In genomic region chr17:49361129-49361901, GRCh38 we compare ENCODE assay signal across 1 cellular context.
TF ChIP-seq lines count a peak whose summit lies in the region.

No MANE protein-coding gene starts in this region.

TF ChIP-seq in K562, 482 proteins besides CTCF, POLR2A, EP300 and RAD21 (continued from another document and continues in another):
- TF ChIP-seq SFPQ (IDR thresholded peaks at IDR 0.05; ENCODE audit: low read depth, low read length) (no peak), ZSCAN32 (CRISPR knock-in tag; IDR thresholded peaks at IDR 0.05) (no peak), ZNF436 (CRISPR knock-in tag; IDR thresholded peaks at IDR 0.05) (no peak), ZNF561 (CRISPR knock-in tag; conservative IDR thresholded peaks at IDR 0.05) (no peak), KAT7 (CRISPR knock-in tag; IDR thresholded peaks at IDR 0.05; ENCODE audit: borderline replicate concordance) (no peak), PML (IDR thresholded peaks at IDR 0.05; ENCODE audit: low read length) (no peak), ZKSCAN8 (CRISPR knock-in tag; IDR thresholded peaks at IDR 0.05) (no peak), MNT (conservative IDR thresholded peaks at IDR 0.05) (0 out of 4 replicates have a peak, but pooled peaks of 1 of the 2 experiments have one; percentile 34), CBFA2T2 (conservative IDR thresholded peaks at IDR 0.05) (peak; percentile 58), SRSF1 (IDR thresholded peaks at IDR 0.05; ENCODE audit: low read depth, low read length) (no peak), E4F1 (CRISPR knock-in tag; IDR thresholded peaks at IDR 0.05; ENCODE audit: borderline replicate concordance) (no peak), ZNF324 (CRISPR knock-in tag; IDR thresholded peaks at IDR 0.05) (0 out of 2 replicates have a peak, but pooled peaks have one; percentile 9), GATA2 (CRISPR knock-in tag; IDR thresholded peaks at IDR 0.05) (no peak), ZNF174 (CRISPR knock-in tag; IDR thresholded peaks at IDR 0.05) (no peak), ZNF239 (CRISPR knock-in tag; IDR thresholded peaks at IDR 0.05) (no peak), PTRF (tag; IDR thresholded peaks at IDR 0.05) (no peak), U2AF2 (optimal IDR thresholded peaks at IDR 0.05; ENCODE audit: low read depth, low read length) (no peak), STAT5B (CRISPR knock-in tag; IDR thresholded peaks at IDR 0.05) (no peak), SMARCA5 (IDR thresholded peaks at IDR 0.05) (no peak), CREB3 (tag; conservative IDR thresholded peaks at IDR 0.05; ENCODE audit: low read depth) (no peak), ZBTB2 (IDR thresholded peaks at IDR 0.05) (0 out of 2 replicates have a peak, but pooled peaks have one; percentile 55), FOXK2 (conservative IDR thresholded peaks at IDR 0.05 in 1 of 2, IDR thresholded peaks at IDR 0.05 in 1 of 2; ENCODE audit: low read depth in 2 of 2) (no peak), THAP12 (CRISPR knock-in tag; IDR thresholded peaks at IDR 0.05) (no peak), ZFP36 (IDR thresholded peaks at IDR 0.05; ENCODE audit: low read depth, low read length, partially characterized antibody) (no peak), PHF20 (IDR thresholded peaks at IDR 0.05; ENCODE audit: partially characterized antibody) (peak; percentile 32), TCF7L2 (IDR thresholded peaks at IDR 0.05; ENCODE audit: low read depth, low read length) (no peak), ZNF197 (CRISPR knock-in tag; IDR thresholded peaks at IDR 0.05; ENCODE audit: low read depth) (no peak), ARID4B (CRISPR knock-in tag; IDR thresholded peaks at IDR 0.05) (no peak), HDAC2 (IDR thresholded peaks at IDR 0.05) (peak; percentile 40; the same call in 1 of the 2 replicates), ATF4 (CRISPR knock-in tag; IDR thresholded peaks at IDR 0.05) (no peak), BCOR (IDR thresholded peaks at IDR 0.05) (peak; percentile 52; the same call in 1 of the 2 replicates), LEF1 (IDR thresholded peaks at IDR 0.05) (peak; percentile 34; the same call in 1 of the 2 replicates), HDAC3 (IDR thresholded peaks at IDR 0.05; ENCODE audit: borderline replicate concordance, partially characterized antibody) (no peak), GATAD2A (IDR thresholded peaks at IDR 0.05) (no peak; the same call in 1 of the 2 replicates), JUNB (CRISPR knock-in tag; conservative IDR thresholded peaks at IDR 0.05) (no peak), MYNN (IDR thresholded peaks at IDR 0.05) (0 out of 2 replicates have a peak, but pooled peaks have one; percentile 25), MYNN (CRISPR knock-in tag; IDR thresholded peaks at IDR 0.05) (no peak), MEIS2 (IDR thresholded peaks at IDR 0.05; ENCODE audit: partially characterized antibody) (peak; percentile 45), CBX3 (IDR thresholded peaks at IDR 0.05; ENCODE audit: borderline replicate concordance in 1 of 2, low read length in 2 of 2) (no peak), KLF16 (IDR thresholded peaks at IDR 0.05) (peak; percentile 76), ZBED1 (IDR thresholded peaks at IDR 0.05) (no peak), IFI16 (CRISPR knock-in tag; IDR thresholded peaks at IDR 0.05) (no peak), CTCFL (IDR thresholded peaks at IDR 0.05; ENCODE audit: borderline replicate concordance, insufficient read depth, low read depth, low read length, poor library complexity, severe bottlenecking) (no peak), ZFX (CRISPR knock-in tag; IDR thresholded peaks at IDR 0.05) (peak; percentile 94)
